ENCODE assay signal across 1 cellular context in the genomic region with DNA sequence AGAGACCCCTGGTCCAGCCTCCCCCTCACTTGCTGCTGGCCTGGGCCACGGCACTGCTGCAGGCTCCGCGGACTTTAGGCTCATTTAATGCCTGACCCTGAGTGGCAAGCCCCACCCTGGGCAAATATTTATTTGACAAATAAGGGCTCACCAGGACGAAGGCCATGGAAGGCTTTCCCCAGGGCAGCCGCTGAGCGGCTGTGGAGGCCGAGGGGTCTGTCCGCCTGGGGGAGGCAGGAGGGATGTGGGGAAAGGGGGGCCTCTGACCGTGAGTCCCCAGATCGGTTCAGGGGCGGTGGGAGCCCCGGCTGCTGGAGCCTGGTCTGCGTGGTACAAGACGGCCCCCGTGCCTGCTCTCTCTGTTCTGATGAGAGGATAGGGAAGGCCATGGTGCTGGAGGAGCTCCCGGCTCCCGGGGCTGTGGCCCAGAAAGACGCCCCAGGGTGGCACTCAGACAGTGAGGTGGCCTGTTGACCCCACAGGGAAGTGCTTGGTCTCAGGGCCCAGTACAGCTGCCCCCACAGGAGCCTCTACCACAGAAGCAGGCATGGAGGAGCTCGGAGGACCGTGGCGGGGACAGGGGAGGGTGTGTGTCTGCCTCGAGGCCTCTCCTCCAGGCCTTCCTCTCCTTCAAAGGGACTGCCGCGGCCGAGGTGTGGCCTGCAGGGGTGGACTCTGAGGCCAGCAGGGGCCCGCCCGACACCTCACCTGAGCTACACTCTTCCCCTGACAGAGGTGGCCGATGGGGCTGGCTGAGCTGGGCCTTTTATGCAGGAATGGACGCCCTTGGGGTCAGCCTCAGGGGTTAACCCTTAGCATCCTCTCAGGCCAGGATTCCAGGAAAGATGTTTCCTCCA.
A peak's percentile ranks its signal among the peaks of the same experiment; 100 is the strongest.
TF ChIP-seq lines count a peak whose summit lies in the region.

No MANE protein-coding gene starts in this region.

TF ChIP-seq in liver, 16 proteins besides CTCF, POLR2A, EP300 and RAD21 (continued from another document):
- TF ChIP-seq GABPA (IDR thresholded peaks at IDR 0.05 in 1 of 2, conservative IDR thresholded peaks at IDR 0.05 in 1 of 2) (no peak), EGR1 (IDR thresholded peaks at IDR 0.05; ENCODE audit: low read depth in 2 of 2) (no peak), HNF4A (conservative IDR thresholded peaks at IDR 0.05) (peak; percentile 56 to 65), YY1 (IDR thresholded peaks at IDR 0.05) (peak; percentile 43)
- TF ChIP-seq, protein P1, sequence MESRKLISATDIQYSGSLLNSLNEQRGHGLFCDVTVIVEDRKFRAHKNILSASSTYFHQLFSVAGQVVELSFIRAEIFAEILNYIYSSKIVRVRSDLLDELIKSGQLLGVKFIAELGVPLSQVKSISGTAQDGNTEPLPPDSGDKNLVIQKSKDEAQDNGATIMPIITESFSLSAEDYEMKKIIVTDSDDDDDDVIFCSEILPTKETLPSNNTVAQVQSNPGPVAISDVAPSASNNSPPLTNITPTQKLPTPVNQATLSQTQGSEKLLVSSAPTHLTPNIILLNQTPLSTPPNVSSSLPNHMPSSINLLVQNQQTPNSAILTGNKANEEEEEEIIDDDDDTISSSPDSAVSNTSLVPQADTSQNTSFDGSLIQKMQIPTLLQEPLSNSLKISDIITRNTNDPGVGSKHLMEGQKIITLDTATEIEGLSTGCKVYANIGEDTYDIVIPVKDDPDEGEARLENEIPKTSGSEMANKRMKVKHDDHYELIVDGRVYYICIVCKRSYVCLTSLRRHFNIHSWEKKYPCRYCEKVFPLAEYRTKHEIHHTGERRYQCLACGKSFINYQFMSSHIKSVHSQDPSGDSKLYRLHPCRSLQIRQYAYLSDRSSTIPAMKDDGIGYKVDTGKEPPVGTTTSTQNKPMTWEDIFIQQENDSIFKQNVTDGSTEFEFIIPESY (IDR thresholded peaks at IDR 0.05): no peak
- TF ChIP-seq, protein P2, sequence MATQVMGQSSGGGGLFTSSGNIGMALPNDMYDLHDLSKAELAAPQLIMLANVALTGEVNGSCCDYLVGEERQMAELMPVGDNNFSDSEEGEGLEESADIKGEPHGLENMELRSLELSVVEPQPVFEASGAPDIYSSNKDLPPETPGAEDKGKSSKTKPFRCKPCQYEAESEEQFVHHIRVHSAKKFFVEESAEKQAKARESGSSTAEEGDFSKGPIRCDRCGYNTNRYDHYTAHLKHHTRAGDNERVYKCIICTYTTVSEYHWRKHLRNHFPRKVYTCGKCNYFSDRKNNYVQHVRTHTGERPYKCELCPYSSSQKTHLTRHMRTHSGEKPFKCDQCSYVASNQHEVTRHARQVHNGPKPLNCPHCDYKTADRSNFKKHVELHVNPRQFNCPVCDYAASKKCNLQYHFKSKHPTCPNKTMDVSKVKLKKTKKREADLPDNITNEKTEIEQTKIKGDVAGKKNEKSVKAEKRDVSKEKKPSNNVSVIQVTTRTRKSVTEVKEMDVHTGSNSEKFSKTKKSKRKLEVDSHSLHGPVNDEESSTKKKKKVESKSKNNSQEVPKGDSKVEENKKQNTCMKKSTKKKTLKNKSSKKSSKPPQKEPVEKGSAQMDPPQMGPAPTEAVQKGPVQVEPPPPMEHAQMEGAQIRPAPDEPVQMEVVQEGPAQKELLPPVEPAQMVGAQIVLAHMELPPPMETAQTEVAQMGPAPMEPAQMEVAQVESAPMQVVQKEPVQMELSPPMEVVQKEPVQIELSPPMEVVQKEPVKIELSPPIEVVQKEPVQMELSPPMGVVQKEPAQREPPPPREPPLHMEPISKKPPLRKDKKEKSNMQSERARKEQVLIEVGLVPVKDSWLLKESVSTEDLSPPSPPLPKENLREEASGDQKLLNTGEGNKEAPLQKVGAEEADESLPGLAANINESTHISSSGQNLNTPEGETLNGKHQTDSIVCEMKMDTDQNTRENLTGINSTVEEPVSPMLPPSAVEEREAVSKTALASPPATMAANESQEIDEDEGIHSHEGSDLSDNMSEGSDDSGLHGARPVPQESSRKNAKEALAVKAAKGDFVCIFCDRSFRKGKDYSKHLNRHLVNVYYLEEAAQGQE (IDR thresholded peaks at IDR 0.05): no peak
TF ChIP-seq in liver: peak in this region for 3.
